In genomic region chr7:157299613-157300405, GRCh38 we compare ENCODE assay signal across 8 cellular contexts. TPM values are rescaled to one million over a fixed set of nuclear protein-coding genes. Genes with fewer than 3 reads are reported as not detected.
DNase-seq lines count a peak whose midpoint lies in the region; ATAC-seq and TF ChIP-seq lines count a peak whose summit lies in the region.

No MANE protein-coding gene starts in this region.

- no peaks in the 10 kb centered on the region for H3K27me3 ChIP-seq in OCI-LY3 (ENCODE audit: low read depth, low read length)
- H3K27me3 ChIP-seq in naive thymus-derived CD4-positive, alpha-beta T cell (ENCODE audit: control insufficient read depth in 2 of 2, insufficient read depth in 2 of 2, low read length in 2 of 2) = no peaks in the 10 kb centered on the region
- H3K27me3 ChIP-seq in stomach = peaks cover 0 to 9% (median 0%) of the 10 kb centered on the region in 3 donors

- H3K4me2 ChIP-seq in OCI-LY3 (ENCODE audit: low read length) = no peak overlapping the region

- TF ChIP-seq CTCF in OCI-LY3 (IDR thresholded peaks at IDR 0.05; ENCODE audit: low read depth, low read length) (peak; percentile 26; the same call in 1 of the 2 replicates), astrocyte of the spinal cord (IDR thresholded peaks at IDR 0.05; ENCODE audit: low read depth, low read length) (peak; percentile 11), stomach (IDR thresholded peaks at IDR 0.05) (no peak)

- H3K36me3 ChIP-seq in OCI-LY3 (replicated peaks; ENCODE audit: low read depth, low read length) = no peaks in the 10 kb centered on the region
- H3K36me3 ChIP-seq in naive thymus-derived CD4-positive, alpha-beta T cell (ENCODE audit: control insufficient read depth in 2 of 3, insufficient read depth in 3 of 3, low read length in 3 of 3) = no peaks in the 10 kb centered on the region
- H3K36me3 ChIP-seq in stomach = no peaks in the 10 kb centered on the region

- H3K4me3 ChIP-seq in OCI-LY3 (ENCODE audit: low read length) = no peak overlapping the region
- no peak overlapping the region for H3K4me3 ChIP-seq in astrocyte of the spinal cord (ENCODE audit: low read depth, low read length)
- no peak overlapping the region for H3K4me3 ChIP-seq in naive thymus-derived CD4-positive, alpha-beta T cell (ENCODE audit: low read length)
- no peak overlapping the region for H3K4me3 ChIP-seq in stomach

- H3K27me3 Mint-ChIP-seq in naive thymus-derived CD4-positive, alpha-beta T cell = no peaks in the 10 kb centered on the region

- no peaks in the 10 kb centered on the region for H3K79me2 ChIP-seq in OCI-LY3 (ENCODE audit: low read length)

- H3K9ac ChIP-seq in OCI-LY3 (ENCODE audit: low read length) = no peak overlapping the region

- H3K4me1 ChIP-seq in OCI-LY3 (ENCODE audit: low read length) (peaks cover 12% of the 10 kb centered on the region), stomach (peaks cover 0 to 3% (median 0%) of the 10 kb centered on the region in 4 donors)
- H3K4me1 ChIP-seq in naive thymus-derived CD4-positive, alpha-beta T cell (ENCODE audit: control insufficient read depth in 2 of 2, insufficient read depth in 2 of 2, low read length in 2 of 2) = peaks cover 10 to 23% of the 10 kb centered on the region in 2 donors

- H3K27ac ChIP-seq in OCI-LY3 (ENCODE audit: low read length) (no peak overlapping the region), stomach (no peak overlapping the region)
- no peak overlapping the region for H3K27ac ChIP-seq in naive thymus-derived CD4-positive, alpha-beta T cell (ENCODE audit: low read depth, low read length)

- CTCF ChIA-PET in naive thymus-derived CD4-positive, alpha-beta T cell (lab: Charles Lee) = no interaction called here

- no peak for TF ChIP-seq EP300 in stomach (IDR thresholded peaks at IDR 0.05)

- H3K4me3 Mint-ChIP-seq in naive thymus-derived CD4-positive, alpha-beta T cell = peak overlapping the region in 2 of 10 donors; percentile 7 to 31

- WGBS in stomach, 5 donors = 59 to 70% (median 65%) methylated on average over 16 to 39 of the region's 39 CpGs

- H3K4me1 Mint-ChIP-seq in naive thymus-derived CD4-positive, alpha-beta T cell = peaks cover 19 to 36% (median 33%) of the 10 kb centered on the region in 7 donors

- in situ Hi-C loops in astrocyte of the spinal cord (cut with HindIII; ENCODE audit: low sequenced_read_pairs) = no loop called here

- H3K36me3 Mint-ChIP-seq in naive thymus-derived CD4-positive, alpha-beta T cell = no peaks in the 10 kb centered on the region

- H4K20me1 ChIP-seq in OCI-LY3 (ENCODE audit: insufficient read depth, low read length) = no peaks in the 10 kb centered on the region

- peak overlapping the region in 4 of 9 donors; percentile 19 to 86 (median 70) for H3K27ac Mint-ChIP-seq in naive thymus-derived CD4-positive, alpha-beta T cell

- ATAC-seq in naive thymus-derived CD4-positive, alpha-beta T cell = peak; percentile 36
- ATAC-seq in HG03460 (IDR thresholded peaks at IDR 0.05; ENCODE audit: unreplicated experiment) = no peak

- DNase-seq in ELF-1 (ENCODE audit: low read depth, low spot score) = peak; percentile 55
- no peak for DNase-seq in astrocyte of the spinal cord (ENCODE audit: low read depth, low spot score)
- peak in 2 of 9 donors; percentile 12 to 17 for DNase-seq in naive thymus-derived CD4-positive, alpha-beta T cell
- no peak for DNase-seq in stomach
- DNase-seq in medulla oblongata (ENCODE audit: extremely low spot score) = no peak
- no peak for DNase-seq in inferior parietal cortex (ENCODE audit: extremely low spot score)

- intact Hi-C loops in naive thymus-derived CD4-positive, alpha-beta T cell (cut with micrococcal nuclease) = no loop called here
- intact Hi-C loops in stomach (cut with DNase I; ENCODE audit: low total_unique reads) = no loop called here

- POLR2A ChIA-PET in naive thymus-derived CD4-positive, alpha-beta T cell (lab: Charles Lee) = no interaction called here

- no peak overlapping the region for H2AFZ ChIP-seq in OCI-LY3 (ENCODE audit: low read depth, low read length)

- H3K9me3 Mint-ChIP-seq in naive thymus-derived CD4-positive, alpha-beta T cell = peaks cover 0 to 2% (median 0%) of the 10 kb centered on the region in 11 donors

- TF ChIP-seq POLR2A in stomach (IDR thresholded peaks at IDR 0.05) = no peak

- H3K9me3 ChIP-seq in OCI-LY3 (ENCODE audit: insufficient read depth, low read length) (no peaks in the 10 kb centered on the region), stomach (no peaks in the 10 kb centered on the region)
- no peaks in the 10 kb centered on the region for H3K9me3 ChIP-seq in naive thymus-derived CD4-positive, alpha-beta T cell (ENCODE audit: control insufficient read depth in 2 of 3, low read length in 3 of 3)

RNA-seq across cellular contexts. Expression of gene DNAJB6, which starts 37.0 kb away (rescaled TPM):
- total RNA-seq in naive thymus-derived CD4-positive, alpha-beta T cell = 100 to 1,000 TPM in 2 of 5 experiments, 10 to 100 TPM in 3; 79.8 to 219 (median 96.0) TPM
- polyA plus RNA-seq in naive thymus-derived CD4-positive, alpha-beta T cell = 100 to 1,000 TPM; 114 to 130 TPM
- 100 to 1,000 TPM in 2 of 5 donors, 10 to 100 TPM in 3; 48.7 to 233 (median 99.1) TPM for total RNA-seq in stomach
- polyA plus RNA-seq in stomach = 10 to 100 TPM; 58.3 to 67.7 (median 63.1) TPM

Comparison
In these comparisons a context has a peak if more than half of its experiments do, and no peak if none do; other contexts are left out.
1. CTCF ChIP-seq: peak in OCI-LY3 (single experiment) and astrocyte of the spinal cord (single experiment); none in stomach (0 of 7).